Comparison of ENCODE assay signal across 8 cellular contexts in genomic region chr1:17984510-17985085, GRCh38.
DNase-seq lines count a peak whose midpoint lies in the region; ATAC-seq and TF ChIP-seq lines count a peak whose summit lies in the region.

No MANE protein-coding gene starts in this region.

- no peak overlapping the region for H3K4me3 Mint-ChIP-seq in activated naive CD8-positive, alpha-beta T cell treated with anti-CD3 and anti-CD28 coated beads, Interleukin-2, amount 50 U/mL, for 24 hours
- H3K4me3 Mint-ChIP-seq in activated naive CD8-positive, alpha-beta T cell treated with anti-CD3 and anti-CD28 coated beads for 36 hours: no peak overlapping the region
- H3K4me3 Mint-ChIP-seq in endodermal cell: no peak overlapping the region

- H3K9me3 ChIP-seq in endodermal cell (ENCODE audit: control insufficient read depth, low read length): no peaks in the 10 kb centered on the region

- no peaks in the 10 kb centered on the region for H3K9me3 Mint-ChIP-seq in activated naive CD8-positive, alpha-beta T cell treated with anti-CD3 and anti-CD28 coated beads, Interleukin-2, amount 50 U/mL, for 24 hours
- peaks cover 2% of the 10 kb centered on the region for H3K9me3 Mint-ChIP-seq in activated naive CD8-positive, alpha-beta T cell treated with anti-CD3 and anti-CD28 coated beads for 36 hours
- no peaks in the 10 kb centered on the region for H3K9me3 Mint-ChIP-seq in endodermal cell

- no peaks in the 10 kb centered on the region for H3K4me1 Mint-ChIP-seq in activated naive CD8-positive, alpha-beta T cell treated with anti-CD3 and anti-CD28 coated beads, Interleukin-2, amount 50 U/mL, for 24 hours
- no peaks in the 10 kb centered on the region for H3K4me1 Mint-ChIP-seq in activated naive CD8-positive, alpha-beta T cell treated with anti-CD3 and anti-CD28 coated beads for 36 hours
- H3K4me1 Mint-ChIP-seq in endodermal cell: no peaks in the 10 kb centered on the region

- H3K27ac Mint-ChIP-seq in activated naive CD8-positive, alpha-beta T cell treated with anti-CD3 and anti-CD28 coated beads, Interleukin-2, amount 50 U/mL, for 24 hours: no peak overlapping the region
- H3K27ac Mint-ChIP-seq in activated naive CD8-positive, alpha-beta T cell treated with anti-CD3 and anti-CD28 coated beads for 36 hours: no peak overlapping the region
- no peak overlapping the region for H3K27ac Mint-ChIP-seq in endodermal cell

- 51 to 91% methylated on average over 5 to 9 of the region's 10 CpGs for WGBS in endodermal cell (ENCODE audit: insufficient coverage in 1 of 2, insufficient read length in 1 of 2), 2 experiments

- H3K9ac ChIP-seq in endodermal cell (ENCODE audit: extremely low read depth, low read length, poor library complexity, severe bottlenecking): no peak overlapping the region

- H3K4me3 ChIP-seq in endodermal cell (ENCODE audit: low read length): no peak overlapping the region

- H3K4me1 ChIP-seq in endodermal cell (ENCODE audit: control insufficient read depth, insufficient read depth, low read length): no peaks in the 10 kb centered on the region

- H3K36me3 Mint-ChIP-seq in activated naive CD8-positive, alpha-beta T cell treated with anti-CD3 and anti-CD28 coated beads, Interleukin-2, amount 50 U/mL, for 24 hours (ENCODE audit: low read depth): no peaks in the 10 kb centered on the region
- H3K36me3 Mint-ChIP-seq in activated naive CD8-positive, alpha-beta T cell treated with anti-CD3 and anti-CD28 coated beads for 36 hours: no peaks in the 10 kb centered on the region
- no peaks in the 10 kb centered on the region for H3K36me3 Mint-ChIP-seq in endodermal cell (ENCODE audit: low read depth)

- H3K27me3 Mint-ChIP-seq in activated naive CD8-positive, alpha-beta T cell treated with anti-CD3 and anti-CD28 coated beads, Interleukin-2, amount 50 U/mL, for 24 hours: peaks cover 4% of the 10 kb centered on the region
- peaks cover 8% of the 10 kb centered on the region for H3K27me3 Mint-ChIP-seq in activated naive CD8-positive, alpha-beta T cell treated with anti-CD3 and anti-CD28 coated beads for 36 hours
- peaks cover 1% of the 10 kb centered on the region for H3K27me3 Mint-ChIP-seq in endodermal cell (ENCODE audit: insufficient read depth)

- H3K36me3 ChIP-seq in endodermal cell (ENCODE audit: control insufficient read depth, insufficient read depth, low read length): no peaks in the 10 kb centered on the region

- H3K27ac ChIP-seq in endodermal cell (ENCODE audit: low read depth, low read length): no peak overlapping the region

- peak; percentile 26 for DNase-seq in activated naive CD8-positive, alpha-beta T cell treated with anti-CD3 and anti-CD28 coated beads, Interleukin-2, amount 50 U/mL, for 24 hours
- DNase-seq in activated naive CD8-positive, alpha-beta T cell treated with anti-CD3 and anti-CD28 coated beads for 36 hours: no peak
- peak; percentile 13 for DNase-seq in NCI-H1105 treated with DMSO at 0.1 percent for 48 hours (lab: John Stamatoyannopoulos, UW)
- peak; percentile 87 for DNase-seq in endodermal cell
- peak; percentile 3 to 17 (median 5) for DNase-seq in stimulated activated CD4-positive, alpha-beta T cell treated with anti-CD3 and anti-CD28 coated beads, Interleukin-12 subunit alpha, Interleukin-12 subunit beta, amount 100 ng/mL, for 48 hours (ENCODE audit: low read depth in 2 of 3, low spot score in 1 of 3)
- no peak for DNase-seq in NCI-H226

- ATAC-seq in activated naive CD8-positive, alpha-beta T cell treated with anti-CD3 and anti-CD28 coated beads, Interleukin-2, amount 50 U/mL, for 24 hours: no peak
- ATAC-seq in activated CD4-positive, CD25-positive, alpha-beta regulatory T cell treated with anti-CD3 and anti-CD28 coated beads, Interleukin-2, amount 50 U/mL, for 24 hours: no peak
- no peak for ATAC-seq in GM18519 (IDR thresholded peaks at IDR 0.05; ENCODE audit: low FRiP score, unreplicated experiment)

- H3K27me3 ChIP-seq in endodermal cell (ENCODE audit: control insufficient read depth, insufficient read depth, low read length, poor library complexity, severe bottlenecking): peaks cover 6% of the 10 kb centered on the region

- peak; percentile 93 for TF ChIP-seq CTCF in endodermal cell (conservative IDR thresholded peaks at IDR 0.05)

Comparison
In these comparisons a context has a peak if more than half of its experiments do, and no peak if none do; other contexts are left out.
1. DNase-seq: peak in activated naive CD8-positive, alpha-beta T cell treated with anti-CD3 and anti-CD28 coated beads, Interleukin-2, amount 50 U/mL, for 24 hours (single experiment), NCI-H1105 treated with DMSO at 0.1 percent for 48 hours (single experiment), endodermal cell (single experiment) and stimulated activated CD4-positive, alpha-beta T cell treated with anti-CD3 and anti-CD28 coated beads, Interleukin-12 subunit alpha, Interleukin-12 subunit beta, amount 100 ng/mL, for 48 hours (3 of 3); none in activated naive CD8-positive, alpha-beta T cell treated with anti-CD3 and anti-CD28 coated beads for 36 hours (single experiment) and NCI-H226 (single experiment).